In the genomic region with DNA sequence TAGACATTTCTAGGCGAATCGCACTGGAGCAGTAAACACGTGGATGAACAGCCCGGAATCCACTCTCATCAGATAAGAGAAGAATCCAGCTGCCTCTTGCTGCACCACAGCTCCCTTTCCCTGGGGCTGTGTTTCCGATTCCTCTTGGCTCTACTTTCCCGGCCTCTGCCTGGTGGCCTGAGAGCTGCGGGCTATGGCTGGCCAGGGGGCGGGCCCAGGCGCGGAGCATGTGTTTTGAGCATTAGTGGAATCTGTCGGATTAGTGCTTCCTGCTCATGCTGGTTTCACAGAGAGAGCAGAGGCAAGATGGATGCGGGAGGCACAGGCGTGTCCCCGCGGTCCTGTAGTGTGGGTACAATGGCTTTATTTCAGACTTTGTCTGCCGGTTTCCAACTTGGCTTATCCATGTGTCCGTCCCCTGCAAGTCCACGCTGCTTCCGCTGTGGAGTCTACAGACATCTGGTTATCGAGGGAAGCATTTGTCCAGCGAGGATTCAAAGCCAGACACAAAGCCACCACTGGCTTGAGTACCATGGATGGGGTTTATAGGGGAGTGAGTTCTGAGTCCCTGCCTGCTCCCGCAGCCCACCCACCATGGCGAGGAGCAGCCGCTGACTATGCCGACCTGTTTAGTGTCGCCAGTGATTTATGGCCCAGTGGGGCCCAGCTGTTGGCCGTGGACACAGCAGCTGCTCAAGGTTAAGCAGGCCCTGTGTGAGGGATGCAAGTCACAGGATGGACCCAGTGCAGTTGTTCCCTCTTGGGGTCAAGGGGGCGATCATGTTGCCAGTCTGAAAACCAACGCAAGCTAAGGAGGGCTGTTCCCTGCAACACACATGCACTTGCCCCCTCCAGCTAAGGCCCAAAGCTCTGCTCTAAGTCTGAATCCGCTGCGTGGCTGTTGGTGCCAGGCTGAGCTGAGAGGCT, we compare ENCODE assay signal across 1 cellular context.
TF ChIP-seq lines count a peak whose summit lies in the region.

No MANE protein-coding gene starts in this region.

TF ChIP-seq in HEK293, 187 proteins besides CTCF, POLR2A, EP300 and RAD21 (continued from another document):
- TF ChIP-seq ZNF335 (tag by site-specific recombination; conservative IDR thresholded peaks at IDR 0.05) (no peak), GLIS2 (tag by site-specific recombination; IDR thresholded peaks at IDR 0.05) (no peak), IKZF3 (tag by site-specific recombination; IDR thresholded peaks at IDR 0.05) (no peak), ZNF416 (tag by site-specific recombination; IDR thresholded peaks at IDR 0.05) (no peak), TRIM28 (IDR thresholded peaks at IDR 0.05; ENCODE audit: borderline replicate concordance, low read length) (peak; percentile 94), SP2 (tag by site-specific recombination; IDR thresholded peaks at IDR 0.05) (no peak), ZNF664 (tag by site-specific recombination; IDR thresholded peaks at IDR 0.05) (no peak), ZNF292 (tag by site-specific recombination; IDR thresholded peaks at IDR 0.05; ENCODE audit: borderline replicate concordance, low read depth) (no peak), KLF1 (tag by site-specific recombination; IDR thresholded peaks at IDR 0.05) (no peak), KLF8 (tag by site-specific recombination; IDR thresholded peaks at IDR 0.05) (no peak), ZNF610 (tag by site-specific recombination; IDR thresholded peaks at IDR 0.05; ENCODE audit: borderline replicate concordance) (no peak), ZEB2 (tag by site-specific recombination; IDR thresholded peaks at IDR 0.05) (no peak)
- TF ChIP-seq, protein P1, sequence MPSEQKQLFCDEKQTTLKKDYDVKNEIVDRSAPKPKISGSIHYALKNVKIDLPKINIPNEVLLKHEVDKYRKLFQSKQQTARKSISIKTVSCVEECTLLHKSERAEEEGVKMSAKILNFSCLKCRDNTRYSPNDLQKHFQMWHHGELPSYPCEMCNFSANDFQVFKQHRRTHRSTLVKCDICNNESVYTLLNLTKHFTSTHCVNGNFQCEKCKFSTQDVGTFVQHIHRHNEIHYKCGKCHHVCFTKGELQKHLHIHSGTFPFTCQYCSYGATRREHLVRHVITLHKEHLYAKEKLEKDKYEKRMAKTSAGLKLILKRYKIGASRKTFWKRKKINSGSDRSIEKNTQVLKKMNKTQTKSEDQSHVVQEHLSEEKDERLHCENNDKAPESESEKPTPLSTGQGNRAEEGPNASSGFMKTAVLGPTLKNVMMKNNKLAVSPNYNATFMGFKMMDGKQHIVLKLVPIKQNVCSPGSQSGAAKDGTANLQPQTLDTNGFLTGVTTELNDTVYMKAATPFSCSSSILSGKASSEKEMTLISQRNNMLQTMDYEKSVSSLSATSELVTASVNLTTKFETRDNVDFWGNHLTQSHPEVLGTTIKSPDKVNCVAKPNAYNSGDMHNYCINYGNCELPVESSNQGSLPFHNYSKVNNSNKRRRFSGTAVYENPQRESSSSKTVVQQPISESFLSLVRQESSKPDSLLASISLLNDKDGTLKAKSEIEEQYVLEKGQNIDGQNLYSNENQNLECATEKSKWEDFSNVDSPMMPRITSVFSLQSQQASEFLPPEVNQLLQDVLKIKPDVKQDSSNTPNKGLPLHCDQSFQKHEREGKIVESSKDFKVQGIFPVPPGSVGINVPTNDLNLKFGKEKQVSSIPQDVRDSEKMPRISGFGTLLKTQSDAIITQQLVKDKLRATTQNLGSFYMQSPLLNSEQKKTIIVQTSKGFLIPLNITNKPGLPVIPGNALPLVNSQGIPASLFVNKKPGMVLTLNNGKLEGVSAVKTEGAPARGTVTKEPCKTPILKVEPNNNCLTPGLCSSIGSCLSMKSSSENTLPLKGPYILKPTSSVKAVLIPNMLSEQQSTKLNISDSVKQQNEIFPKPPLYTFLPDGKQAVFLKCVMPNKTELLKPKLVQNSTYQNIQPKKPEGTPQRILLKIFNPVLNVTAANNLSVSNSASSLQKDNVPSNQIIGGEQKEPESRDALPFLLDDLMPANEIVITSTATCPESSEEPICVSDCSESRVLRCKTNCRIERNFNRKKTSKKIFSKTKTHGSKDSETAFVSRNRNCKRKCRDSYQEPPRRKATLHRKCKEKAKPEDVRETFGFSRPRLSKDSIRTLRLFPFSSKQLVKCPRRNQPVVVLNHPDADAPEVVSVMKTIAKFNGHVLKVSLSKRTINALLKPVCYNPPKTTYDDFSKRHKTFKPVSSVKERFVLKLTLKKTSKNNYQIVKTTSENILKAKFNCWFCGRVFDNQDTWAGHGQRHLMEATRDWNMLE (tag by site-specific recombination; conservative IDR thresholded peaks at IDR 0.05; ENCODE audit: low read depth): no peak
- TF ChIP-seq, protein P2, sequence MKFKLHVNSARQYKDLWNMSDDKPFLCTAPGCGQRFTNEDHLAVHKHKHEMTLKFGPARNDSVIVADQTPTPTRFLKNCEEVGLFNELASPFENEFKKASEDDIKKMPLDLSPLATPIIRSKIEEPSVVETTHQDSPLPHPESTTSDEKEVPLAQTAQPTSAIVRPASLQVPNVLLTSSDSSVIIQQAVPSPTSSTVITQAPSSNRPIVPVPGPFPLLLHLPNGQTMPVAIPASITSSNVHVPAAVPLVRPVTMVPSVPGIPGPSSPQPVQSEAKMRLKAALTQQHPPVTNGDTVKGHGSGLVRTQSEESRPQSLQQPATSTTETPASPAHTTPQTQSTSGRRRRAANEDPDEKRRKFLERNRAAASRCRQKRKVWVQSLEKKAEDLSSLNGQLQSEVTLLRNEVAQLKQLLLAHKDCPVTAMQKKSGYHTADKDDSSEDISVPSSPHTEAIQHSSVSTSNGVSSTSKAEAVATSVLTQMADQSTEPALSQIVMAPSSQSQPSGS (tag by site-specific recombination; IDR thresholded peaks at IDR 0.05; ENCODE audit: low read depth): no peak
- TF ChIP-seq, protein P3, sequence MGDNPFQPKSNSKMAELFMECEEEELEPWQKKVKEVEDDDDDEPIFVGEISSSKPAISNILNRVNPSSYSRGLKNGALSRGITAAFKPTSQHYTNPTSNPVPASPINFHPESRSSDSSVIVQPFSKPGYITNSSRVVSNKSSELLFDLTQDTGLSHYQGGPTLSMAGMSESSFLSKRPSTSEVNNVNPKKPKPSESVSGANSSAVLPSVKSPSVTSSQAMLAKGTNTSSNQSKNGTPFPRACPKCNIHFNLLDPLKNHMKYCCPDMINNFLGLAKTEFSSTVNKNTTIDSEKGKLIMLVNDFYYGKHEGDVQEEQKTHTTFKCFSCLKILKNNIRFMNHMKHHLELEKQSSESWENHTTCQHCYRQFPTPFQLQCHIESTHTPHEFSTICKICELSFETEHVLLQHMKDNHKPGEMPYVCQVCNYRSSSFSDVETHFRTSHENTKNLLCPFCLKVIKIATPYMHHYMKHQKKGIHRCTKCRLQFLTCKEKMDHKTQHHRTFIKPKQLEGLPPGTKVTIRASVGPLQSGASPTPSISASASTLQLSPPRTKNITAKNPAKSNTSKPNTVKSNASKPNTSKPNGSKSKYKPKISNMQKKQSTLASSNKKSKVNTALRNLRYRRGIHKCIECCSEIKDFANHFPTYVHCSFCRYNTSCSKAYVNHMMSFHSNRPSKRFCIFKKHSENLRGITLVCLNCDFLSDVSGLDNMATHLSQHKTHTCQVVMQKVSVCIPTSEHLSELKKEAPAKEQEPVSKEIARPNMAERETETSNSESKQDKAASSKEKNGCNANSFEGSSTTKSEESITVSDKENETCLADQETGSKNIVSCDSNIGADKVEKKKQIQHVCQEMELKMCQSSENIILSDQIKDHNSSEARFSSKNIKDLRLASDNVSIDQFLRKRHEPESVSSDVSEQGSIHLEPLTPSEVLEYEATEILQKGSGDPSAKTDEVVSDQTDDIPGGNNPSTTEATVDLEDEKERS (tag by site-specific recombination; IDR thresholded peaks at IDR 0.05): no peak
- TF ChIP-seq, protein P4, sequence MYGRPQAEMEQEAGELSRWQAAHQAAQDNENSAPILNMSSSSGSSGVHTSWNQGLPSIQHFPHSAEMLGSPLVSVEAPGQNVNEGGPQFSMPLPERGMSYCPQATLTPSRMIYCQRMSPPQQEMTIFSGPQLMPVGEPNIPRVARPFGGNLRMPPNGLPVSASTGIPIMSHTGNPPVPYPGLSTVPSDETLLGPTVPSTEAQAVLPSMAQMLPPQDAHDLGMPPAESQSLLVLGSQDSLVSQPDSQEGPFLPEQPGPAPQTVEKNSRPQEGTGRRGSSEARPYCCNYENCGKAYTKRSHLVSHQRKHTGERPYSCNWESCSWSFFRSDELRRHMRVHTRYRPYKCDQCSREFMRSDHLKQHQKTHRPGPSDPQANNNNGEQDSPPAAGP (tag by site-specific recombination; IDR thresholded peaks at IDR 0.05): no peak
